ENCODE assay signal across 18 cellular contexts in genomic region chr9:109941771-109942170, GRCh38.
DNase-seq lines count a peak whose midpoint lies in the region; ATAC-seq and TF ChIP-seq lines count a peak whose summit lies in the region.
"Had no signal": no experiment of that assay in that cellular context is flagged by ENCODE, and none has a peak within 500 bp of the region (broad histone marks: within the 10 kb centered on the region; RNA-seq: fewer than 3 reads in every experiment).

No MANE protein-coding gene starts in this region.

- no TSS peak for BruUV-seq in OCI-LY7 (replicated peaks; lab: Mats Ljungman, UMichigan)

- DNase-seq in NCI-H524 (lab: John Stamatoyannopoulos, UW), result peak; percentile 15 to 54
- DNase-seq in OCI-LY7 (ENCODE audit: low spot score), result no peak
- no peak for DNase-seq in activated CD4-positive, CD25-positive, alpha-beta regulatory T cell (lab: John Stamatoyannopoulos, UW)
- no peak for DNase-seq in right lobe of liver
- no peak for DNase-seq in Right ventricle myocardium inferior (ENCODE audit: missing footprints)
- DNase-seq: ACHN; CD8-positive, alpha-beta memory T cell; COR-L47; GF-D8; GOT3; H7; HFFc6; Karpas-422; KBM-7 had no signal

- H3K27ac ChIP-seq in DOHH2 (ENCODE audit: low read depth, low read length) (no peak overlapping the region), OCI-LY7 (ENCODE audit: low read depth, low read length, poor library complexity, severe bottlenecking) (no peak overlapping the region), right lobe of liver (no peak overlapping the region)

- H3K79me2 ChIP-seq in DOHH2 (ENCODE audit: control insufficient read depth, low read length), result no peaks in the 10 kb centered on the region
- H3K79me2 ChIP-seq in OCI-LY7 (ENCODE audit: insufficient read depth, low read depth, low read length), result no peaks in the 10 kb centered on the region

- TF ChIP-seq POLR2A in right lobe of liver (IDR thresholded peaks at IDR 0.05), result no peak

- no peaks in the 10 kb centered on the region for H3K9me3 ChIP-seq in DOHH2 (ENCODE audit: control insufficient read depth, insufficient read depth, low read length)
- H3K9me3 ChIP-seq in OCI-LY7 (ENCODE audit: low read length), result no peaks in the 10 kb centered on the region
- no peaks in the 10 kb centered on the region for H3K9me3 ChIP-seq in right lobe of liver

- ATAC-seq in HG02571 (IDR thresholded peaks at IDR 0.05; ENCODE audit: unreplicated experiment) (no peak), right lobe of liver (no peak), Right ventricle myocardium inferior (no peak)
- ATAC-seq: HCT116, HepG2 had no signal

- intact Hi-C loops in OCI-LY7 (cut with micrococcal nuclease; ENCODE audit: unreplicated experiment) (no loop called here), right lobe of liver (cut with DNase I) (no loop called here), Right ventricle myocardium inferior (cut with DNase I) (no loop called here)

- peaks cover 41% of the 10 kb centered on the region for H3K4me1 ChIP-seq in DOHH2 (ENCODE audit: control insufficient read depth, low read length)
- peaks cover 25% of the 10 kb centered on the region for H3K4me1 ChIP-seq in OCI-LY7 (ENCODE audit: insufficient read depth, low read length, poor library complexity, severe bottlenecking)
- peaks cover 0 to 22% (median 9%) of the 10 kb centered on the region in 4 donors for H3K4me1 ChIP-seq in right lobe of liver

- H3K4me2 ChIP-seq in DOHH2 (ENCODE audit: low read length) (0 out of 2 replicates have a peak overlapping the region, but pooled peaks have one; percentile 1), OCI-LY7 (ENCODE audit: low read length) (no peak overlapping the region)

- WGBS in right lobe of liver (ENCODE audit: insufficient coverage, low coverage, low lambda C conversion rate, missing lambda C conversion rate), result 89% methylated on average over 1 of the region's 1 CpG

- H3K9me2 ChIP-seq in DOHH2 (replicated peaks; ENCODE audit: control insufficient read depth, low read length), result no peaks in the 10 kb centered on the region
- H3K9me2 ChIP-seq in OCI-LY7 (ENCODE audit: insufficient read depth, low read length), result no peaks in the 10 kb centered on the region

- H3F3A ChIP-seq in DOHH2 (ENCODE audit: control insufficient read depth, insufficient read depth), result peaks cover 3% of the 10 kb centered on the region; the same call in 1 of the 2 replicates

- H3K4me3 ChIP-seq in DOHH2 (ENCODE audit: low read length) (no peak overlapping the region), OCI-LY7 (ENCODE audit: low read depth, low read length, poor library complexity, severe bottlenecking) (no peak overlapping the region), right lobe of liver (no peak overlapping the region)

- POLR2A ChIA-PET in OCI-LY7 (lab: Charles Lee), result interaction anchor here (0.6 to 2.1 kb wide), 4 partner anchors 8 to 25 kb away, joined by 3 to 15 read pairs (median 6); no protein-coding TSS in a partner anchor

- H4K20me1 ChIP-seq in DOHH2 (ENCODE audit: control insufficient read depth, insufficient read depth, low read depth, low read length), result no peaks in the 10 kb centered on the region
- H4K20me1 ChIP-seq in OCI-LY7 (ENCODE audit: insufficient read depth, low read length), result no peaks in the 10 kb centered on the region

- H3K27me3 ChIP-seq in DOHH2 (ENCODE audit: control insufficient read depth, low read length), result no peaks in the 10 kb centered on the region
- no peaks in the 10 kb centered on the region for H3K27me3 ChIP-seq in right lobe of liver

- H3K36me3 ChIP-seq in DOHH2 (ENCODE audit: control insufficient read depth, low read length) (no peaks in the 10 kb centered on the region), OCI-LY7 (ENCODE audit: insufficient read depth, low read length) (no peaks in the 10 kb centered on the region), right lobe of liver (no peaks in the 10 kb centered on the region)

- CTCF ChIA-PET in OCI-LY7 (lab: Charles Lee; ENCODE audit: unreplicated experiment), result no interaction called here

- peak overlapping the region; percentile 14; the same call in 1 of the 2 replicates for H2AFZ ChIP-seq in OCI-LY7 (ENCODE audit: low read length)

- TF ChIP-seq CTCF in DOHH2 (IDR thresholded peaks at IDR 0.05; ENCODE audit: low read depth, low read length, poor library complexity, severe bottlenecking) (no peak), OCI-LY7 (conservative IDR thresholded peaks at IDR 0.05; ENCODE audit: low read length) (no peak), right lobe of liver (IDR thresholded peaks at IDR 0.05) (no peak)

Comparison
In these comparisons a context has a peak if more than half of its experiments do, and no peak if none do; other contexts are left out.
1. DNase-seq: peak in NCI-H524 (2 of 2); none in OCI-LY7 (single experiment), activated CD4-positive, CD25-positive, alpha-beta regulatory T cell (0 of 4), right lobe of liver (0 of 3) and Right ventricle myocardium inferior (single experiment).